In the genomic region with DNA sequence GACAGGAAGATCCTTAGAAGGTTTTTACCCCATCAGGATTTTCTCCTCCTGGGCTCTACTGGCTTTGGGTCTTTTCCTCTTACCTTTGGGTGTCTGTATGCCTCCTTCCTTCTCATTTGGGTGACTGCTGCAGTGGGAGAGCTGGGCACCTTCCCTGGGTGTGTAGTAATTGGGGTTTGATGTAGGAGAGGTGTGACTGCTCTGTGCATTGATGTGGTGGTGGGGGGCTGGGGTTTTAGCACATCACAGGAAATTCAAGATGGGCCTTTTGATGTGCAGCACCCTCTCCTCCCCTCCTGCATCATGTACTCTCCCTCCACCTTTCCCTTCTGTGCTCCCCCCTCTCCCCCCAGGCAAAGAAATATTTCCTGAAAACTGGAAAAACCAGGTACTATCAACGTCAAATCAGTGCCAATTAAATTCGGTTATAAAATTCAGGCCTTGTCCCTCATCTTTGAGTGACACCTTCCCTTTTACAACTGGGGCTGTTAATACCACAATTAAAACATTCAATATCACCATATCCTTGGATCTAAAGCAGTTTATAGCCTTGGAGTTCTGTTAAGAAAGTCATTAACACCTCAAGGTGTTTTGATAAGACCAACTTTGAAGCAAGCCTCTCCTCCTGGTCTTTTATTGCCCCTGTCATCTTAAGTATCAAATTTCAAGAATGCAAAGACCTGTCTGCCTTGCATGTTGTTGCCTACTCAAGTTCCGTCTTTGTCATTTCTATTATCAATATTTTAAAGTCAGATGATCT, we compare ENCODE assay signal across 15 cellular contexts. TPM values are rescaled to one million over a fixed set of nuclear protein-coding genes. Genes with fewer than 3 reads are reported as not detected.
DNase-seq lines count a peak whose midpoint lies in the region; ATAC-seq and TF ChIP-seq lines count a peak whose summit lies in the region.
"Had no signal": no experiment of that assay in that cellular context is flagged by ENCODE, and none has a peak within 500 bp of the region (broad histone marks: within the 10 kb centered on the region; RNA-seq: fewer than 3 reads in every experiment).

No MANE protein-coding gene starts in this region.

- peaks cover 0 to 47% (median 7%) of the 10 kb centered on the region in 3 donors for H3K4me1 ChIP-seq in esophagus squamous epithelium
- H3K4me1 ChIP-seq: testis had no signal

- in situ Hi-C loops in GM13977 (cut with MboI; ENCODE audit: low pct_unique_long_range_greater_than_20kb, low sequenced_read_pairs, unreplicated experiment): loop anchor here (25.0 kb wide), 1 partner anchor 103 kb away; no protein-coding TSS in a partner anchor

- H3K27me3 ChIP-seq in esophagus squamous epithelium: no peaks in the 10 kb centered on the region
- H3K27me3 ChIP-seq: testis had no signal

- peak overlapping the region; percentile 9 to 45 for H3K4me3 Mint-ChIP-seq in activated T-cell treated with anti-CD3 and anti-CD28 coated beads, Interleukin-2, amount 50 U/mL, for 72 hours

- DNase-seq in stimulated activated CD4-positive, alpha-beta T cell treated with anti-CD3 and anti-CD28 coated beads, Interleukin-1b, Interleukin-23, amount 100 ng/mL, for 48 hours: peak; percentile 37
- no peak for DNase-seq in stimulated activated CD4-positive, alpha-beta T cell treated with anti-CD3 and anti-CD28 coated beads, Interleukin-2, amount 100 ng/mL, for 48 hours
- DNase-seq in activated T-cell treated with anti-CD3 and anti-CD28 coated beads, Interleukin-2, amount 50 U/mL, for 72 hours: peak in 1 of 2 donors; percentile 39
- peak; percentile 76 for DNase-seq in left kidney (ENCODE audit: low read depth, low spot score)
- no peak for DNase-seq in GM13977 (ENCODE audit: low spot score)
- DNase-seq in esophagus squamous epithelium (lab: John Stamatoyannopoulos, UW): no peak
- DNase-seq in SIG-M5 (lab: John Stamatoyannopoulos, UW): no peak
- DNase-seq: amygdala, HCEC 1CT, NCI-H1417 treated with DMSO at 0.1 percent for 48 hours, NCI-H446 treated with DMSO at 0.1 percent for 48 hours, testis had no signal

- no peak overlapping the region for H3K4me3 ChIP-seq in esophagus squamous epithelium
- H3K4me3 ChIP-seq: coronary artery, testis had no signal

- H3K27ac Mint-ChIP-seq in activated T-cell treated with anti-CD3 and anti-CD28 coated beads, Interleukin-2, amount 50 U/mL, for 72 hours: peak overlapping the region; percentile 13

- H3K36me3 ChIP-seq in esophagus squamous epithelium: no peaks in the 10 kb centered on the region

- H3K9me3 ChIP-seq in esophagus squamous epithelium: no peaks in the 10 kb centered on the region
- H3K9me3 ChIP-seq: testis had no signal

- TF ChIP-seq CTCF in GM13977 (IDR thresholded peaks at IDR 0.05; ENCODE audit: extremely low read depth, insufficient read depth, missing control alignments) (no peak), esophagus squamous epithelium (IDR thresholded peaks at IDR 0.05) (no peak)

- no peaks in the 10 kb centered on the region for H3K36me3 Mint-ChIP-seq in activated T-cell treated with anti-CD3 and anti-CD28 coated beads, Interleukin-2, amount 50 U/mL, for 72 hours (ENCODE audit: insufficient read depth in 2 of 2)

- no peaks in the 10 kb centered on the region for H3K9me3 Mint-ChIP-seq in activated T-cell treated with anti-CD3 and anti-CD28 coated beads, Interleukin-2, amount 50 U/mL, for 72 hours

- H3K27ac ChIP-seq in esophagus squamous epithelium: no peak overlapping the region
- H3K27ac ChIP-seq: coronary artery, KMS-11, testis had no signal

- H3K27me3 Mint-ChIP-seq in activated T-cell treated with anti-CD3 and anti-CD28 coated beads, Interleukin-2, amount 50 U/mL, for 72 hours (ENCODE audit: low read depth): no peaks in the 10 kb centered on the region

- no peak for TF ChIP-seq POLR2A in esophagus squamous epithelium (IDR thresholded peaks at IDR 0.05)

- ATAC-seq in activated T-cell treated with anti-CD3 and anti-CD28 coated beads, Interleukin-2, amount 50 U/mL, for 72 hours (replicated peaks in 1 of 2): peak; percentile 48 to 71
- no peak for ATAC-seq in GM21737 (IDR thresholded peaks at IDR 0.05; ENCODE audit: unreplicated experiment)

- intact Hi-C loops in esophagus squamous epithelium (cut with DNase I): no loop called here

- H3K4me1 Mint-ChIP-seq in activated T-cell treated with anti-CD3 and anti-CD28 coated beads, Interleukin-2, amount 50 U/mL, for 72 hours (ENCODE audit: low read depth): peaks cover 76% of the 10 kb centered on the region

- 44 to 59% methylated on average over 3 of the region's 3 CpGs for WGBS in esophagus squamous epithelium, 2 donors

RNA-seq across cellular contexts. Expression of gene EDAR, which starts 23.3 kb away (rescaled TPM):
- 1 to 10 TPM in 1 of 2 donors, under 1 TPM in 1; 0.28 to 1.4 TPM for total RNA-seq in activated T-cell treated with anti-CD3 and anti-CD28 coated beads, Interleukin-2, amount 50 U/mL, for 72 hours
- total RNA-seq in esophagus squamous epithelium: 1 to 10 TPM; 3.9 to 5.3 (median 4.4) TPM

Comparison
In these comparisons a context has a peak if more than half of its experiments do, and no peak if none do; other contexts are left out.
1. DNase-seq: peak in stimulated activated CD4-positive, alpha-beta T cell treated with anti-CD3 and anti-CD28 coated beads, Interleukin-1b, Interleukin-23, amount 100 ng/mL, for 48 hours (single experiment) and left kidney (single experiment); none in stimulated activated CD4-positive, alpha-beta T cell treated with anti-CD3 and anti-CD28 coated beads, Interleukin-2, amount 100 ng/mL, for 48 hours (0 of 2), GM13977 (single experiment), esophagus squamous epithelium (single experiment) and SIG-M5 (single experiment).